ENCODE assay signal across 15 cellular contexts in the genomic region with DNA sequence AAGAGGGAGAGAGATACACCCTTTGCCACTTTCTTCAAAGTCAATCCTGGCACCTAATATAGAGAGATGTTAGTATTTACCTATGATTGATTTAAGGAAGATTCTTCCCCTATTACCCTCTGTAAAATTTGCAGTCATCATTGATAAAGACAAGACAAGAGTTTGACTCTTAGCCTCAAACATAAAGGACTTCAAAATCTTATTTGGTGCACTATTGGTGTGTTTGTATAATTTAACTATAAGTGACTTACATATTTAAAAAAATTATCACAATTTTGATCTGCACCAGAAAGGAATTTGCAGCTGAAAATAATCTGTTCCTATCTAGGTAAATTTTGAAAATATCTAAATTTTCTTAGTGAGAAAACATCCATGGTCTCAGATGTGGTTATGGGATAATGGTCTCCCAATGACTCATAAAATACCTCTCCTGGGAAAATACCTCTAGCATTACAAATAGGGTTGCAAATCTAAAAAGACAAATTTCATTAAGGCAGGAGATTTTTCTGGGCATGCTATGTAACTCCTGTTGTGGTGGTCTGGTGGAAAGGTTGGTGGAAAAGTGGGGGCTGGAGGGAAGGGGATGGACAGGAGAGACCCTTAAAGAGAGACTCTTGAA.
DNase-seq lines count a peak whose midpoint lies in the region; ATAC-seq and TF ChIP-seq lines count a peak whose summit lies in the region.
"Had no signal": no experiment of that assay in that cellular context is flagged by ENCODE, and none has a peak within 500 bp of the region (broad histone marks: within the 10 kb centered on the region; RNA-seq: fewer than 3 reads in every experiment).

No MANE protein-coding gene starts in this region.

- peak overlapping the region; percentile 87 for H3K27ac ChIP-seq in ACC112 (ENCODE audit: low read depth, low read length)
- H3K27ac ChIP-seq: heart left ventricle, spleen, thoracic aorta had no signal

- ATAC-seq in WTC11 (no peak), GM18858 (IDR thresholded peaks at IDR 0.05; ENCODE audit: unreplicated experiment) (no peak)
- no peak for ATAC-seq in stimulated activated naive CD8-positive, alpha-beta T cell treated with anti-CD3 and anti-CD28 coated beads, Interleukin-15, amount 100 ng/mL, for 72 hours
- ATAC-seq: activated naive CD8-positive, alpha-beta T cell treated with anti-CD3 and anti-CD28 coated beads, Interleukin-2, amount 50 U/mL, for 24 hours; heart left ventricle had no signal

- H3K4me1 ChIP-seq in ACC112 (ENCODE audit: control insufficient read depth, insufficient read depth, low read length, unreplicated experiment), result peaks cover 17% of the 10 kb centered on the region
- H3K4me1 ChIP-seq: heart left ventricle, spleen had no signal

- no peaks in the 10 kb centered on the region for H3K36me3 ChIP-seq in ACC112 (ENCODE audit: insufficient read depth, low read length)
- H3K36me3 ChIP-seq: heart left ventricle, spleen, thoracic aorta had no signal

- H3K27me3 Mint-ChIP-seq in WTC11 (ENCODE audit: low read depth), result no peaks in the 10 kb centered on the region
- H3K27me3 Mint-ChIP-seq in stimulated activated naive CD8-positive, alpha-beta T cell treated with anti-CD3 and anti-CD28 coated beads, Interleukin-15, amount 100 ng/mL, for 72 hours, result no peaks in the 10 kb centered on the region
- H3K27me3 Mint-ChIP-seq: activated naive CD8-positive, alpha-beta T cell treated with anti-CD3 and anti-CD28 coated beads, Interleukin-2, amount 50 U/mL, for 24 hours had no signal

- peaks cover 2% of the 10 kb centered on the region; the same call in 1 of the 2 replicates for H3K36me3 Mint-ChIP-seq in WTC11

- H2AFZ ChIP-seq in ACC112 (ENCODE audit: low read length, unreplicated experiment), result no peak overlapping the region

- no peaks in the 10 kb centered on the region for H3K79me2 ChIP-seq in ACC112 (ENCODE audit: control insufficient read depth, insufficient read depth, low read length, unreplicated experiment)

- no peak overlapping the region for H3K27ac Mint-ChIP-seq in WTC11
- no peak overlapping the region for H3K27ac Mint-ChIP-seq in stimulated activated naive CD8-positive, alpha-beta T cell treated with anti-CD3 and anti-CD28 coated beads, Interleukin-15, amount 100 ng/mL, for 72 hours
- H3K27ac Mint-ChIP-seq: activated naive CD8-positive, alpha-beta T cell treated with anti-CD3 and anti-CD28 coated beads, Interleukin-2, amount 50 U/mL, for 24 hours; activated T-cell treated with anti-CD3 and anti-CD28 coated beads, Interleukin-2, amount 50 U/mL, for 24 hours had no signal

- H3K9me3 Mint-ChIP-seq in WTC11, result peaks cover 3% of the 10 kb centered on the region; the same call in 1 of the 2 replicates
- H3K9me3 Mint-ChIP-seq in stimulated activated naive CD8-positive, alpha-beta T cell treated with anti-CD3 and anti-CD28 coated beads, Interleukin-15, amount 100 ng/mL, for 72 hours, result no peaks in the 10 kb centered on the region
- H3K9me3 Mint-ChIP-seq: activated naive CD8-positive, alpha-beta T cell treated with anti-CD3 and anti-CD28 coated beads, Interleukin-2, amount 50 U/mL, for 24 hours had no signal

- H3K4me3 ChIP-seq in ACC112 (ENCODE audit: low read depth, low read length) (no peak overlapping the region), astrocyte of the cerebellum (ENCODE audit: low read depth, low read length) (no peak overlapping the region)
- H3K4me3 ChIP-seq: heart left ventricle, spleen, thoracic aorta had no signal

- DNase-seq in HT1080 (ENCODE audit: low read depth) (peak; percentile 80), astrocyte of the cerebellum (ENCODE audit: low read depth) (peak; percentile 60), iris pigment epithelial cell (ENCODE audit: low read depth) (peak; percentile 76), COLO668 (lab: John Stamatoyannopoulos, UW; ENCODE audit: unreplicated experiment) (no peak), WTC11 (ENCODE audit: low spot score) (no peak)
- no peak for DNase-seq in stimulated activated naive CD8-positive, alpha-beta T cell treated with anti-CD3 and anti-CD28 coated beads, Interleukin-15, amount 100 ng/mL, for 72 hours
- DNase-seq: activated CD4-positive, alpha-beta T cell treated with anti-CD3 and anti-CD28 coated beads for 4 hours; activated naive CD8-positive, alpha-beta T cell treated with anti-CD3 and anti-CD28 coated beads, Interleukin-2, amount 50 U/mL, for 24 hours; activated T-cell treated with anti-CD3 and anti-CD28 coated beads, Interleukin-2, amount 50 U/mL, for 24 hours; DMS53; heart left ventricle; spleen had no signal

- CTCF ChIA-PET in WTC11 (lab: Charles Lee), result no interaction called here

- POLR2A ChIA-PET in WTC11 (lab: Charles Lee), result no interaction called here

- in situ Hi-C loops in astrocyte of the cerebellum (cut with HindIII; ENCODE audit: low sequenced_read_pairs), result no loop called here

- TF ChIP-seq CTCF in astrocyte of the cerebellum (IDR thresholded peaks at IDR 0.05; ENCODE audit: low read depth, low read length, missing control alignments) (no peak), WTC11 (IDR thresholded peaks at IDR 0.05) (no peak)

- H3K4me1 Mint-ChIP-seq in WTC11, result peaks cover 4% of the 10 kb centered on the region; the same call in 1 of the 2 replicates
- peaks cover 6% of the 10 kb centered on the region for H3K4me1 Mint-ChIP-seq in stimulated activated naive CD8-positive, alpha-beta T cell treated with anti-CD3 and anti-CD28 coated beads, Interleukin-15, amount 100 ng/mL, for 72 hours

- no peak overlapping the region for H3K4me3 Mint-ChIP-seq in WTC11
- no peak overlapping the region for H3K4me3 Mint-ChIP-seq in stimulated activated naive CD8-positive, alpha-beta T cell treated with anti-CD3 and anti-CD28 coated beads, Interleukin-15, amount 100 ng/mL, for 72 hours
- H3K4me3 Mint-ChIP-seq: activated naive CD8-positive, alpha-beta T cell treated with anti-CD3 and anti-CD28 coated beads, Interleukin-2, amount 50 U/mL, for 24 hours; activated T-cell treated with anti-CD3 and anti-CD28 coated beads, Interleukin-2, amount 50 U/mL, for 24 hours had no signal

- no peaks in the 10 kb centered on the region for H3K27me3 ChIP-seq in ACC112 (ENCODE audit: insufficient read depth, low read length)
- H3K27me3 ChIP-seq: spleen had no signal

TF ChIP-seq in WTC11, 78 proteins besides CTCF, POLR2A, EP300 and RAD21:
- TF ChIP-seq, protein P1, sequence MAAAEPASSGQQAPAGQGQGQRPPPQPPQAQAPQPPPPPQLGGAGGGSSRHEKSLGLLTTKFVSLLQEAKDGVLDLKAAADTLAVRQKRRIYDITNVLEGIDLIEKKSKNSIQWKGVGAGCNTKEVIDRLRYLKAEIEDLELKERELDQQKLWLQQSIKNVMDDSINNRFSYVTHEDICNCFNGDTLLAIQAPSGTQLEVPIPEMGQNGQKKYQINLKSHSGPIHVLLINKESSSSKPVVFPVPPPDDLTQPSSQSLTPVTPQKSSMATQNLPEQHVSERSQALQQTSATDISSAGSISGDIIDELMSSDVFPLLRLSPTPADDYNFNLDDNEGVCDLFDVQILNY (CRISPR knock-in tag; IDR thresholded peaks at IDR 0.05), result no peak
- TF ChIP-seq ETV6 (CRISPR knock-in tag; IDR thresholded peaks at IDR 0.05), result no peak

Comparison
In these comparisons a context has a peak if more than half of its experiments do, and no peak if none do; other contexts are left out.
1. DNase-seq: peak in HT1080 (single experiment), astrocyte of the cerebellum (single experiment) and iris pigment epithelial cell (single experiment); none in COLO668 (single experiment), WTC11 (single experiment) and stimulated activated naive CD8-positive, alpha-beta T cell treated with anti-CD3 and anti-CD28 coated beads, Interleukin-15, amount 100 ng/mL, for 72 hours (0 of 2).